Comparison of ENCODE assay signal across 16 cellular contexts in genomic region chr1:234638832-234639799, GRCh38. TPM values are rescaled to one million over a fixed set of nuclear protein-coding genes. Genes with fewer than 3 reads are reported as not detected.
DNase-seq lines count a peak whose midpoint lies in the region; ATAC-seq, FAIRE-seq and TF ChIP-seq lines count a peak whose summit lies in the region.
"Had no signal": no experiment of that assay in that cellular context is flagged by ENCODE, and none has a peak within 500 bp of the region (broad histone marks: within the 10 kb centered on the region; RNA-seq: fewer than 3 reads in every experiment).

No MANE protein-coding gene starts in this region.

- no peak for FAIRE-seq in bronchial epithelial cell (lab: Jason Lieb, UNC)

- ATAC-seq in GM19351 (IDR thresholded peaks at IDR 0.05; ENCODE audit: unreplicated experiment), result no peak
- ATAC-seq: T-cell had no signal

- H3K36me3 ChIP-seq in bronchial epithelial cell (ENCODE audit: control insufficient read depth, insufficient read depth, low read length) (no peaks in the 10 kb centered on the region), adrenal gland (replicated peaks in 1 of 2) (no peaks in the 10 kb centered on the region)

- no peaks in the 10 kb centered on the region for H3K9me3 Mint-ChIP-seq in nephron
- H3K9me3 Mint-ChIP-seq: T-cell had no signal

- DNase-seq in DMS53 treated with DMSO at 0.1 percent for 48 hours (lab: John Stamatoyannopoulos, UW; ENCODE audit: unreplicated experiment) (peak; percentile 90), NCI-H446 treated with DMSO at 0.1 percent for 48 hours (lab: John Stamatoyannopoulos, UW) (peak; percentile 41), bronchial epithelial cell (ENCODE audit: low read depth) (peak; percentile 65), A172 (ENCODE audit: low spot score) (no peak), adrenal gland (no peak)
- DNase-seq in effector CD4-positive, alpha-beta T cell, result no peak
- DNase-seq: activated CD4-positive, alpha-beta T cell treated with anti-CD3 and anti-CD28 coated beads for 1 hour; activated T-cell treated with anti-CD3 and anti-CD28 coated beads for 4 hours; amniotic stem cell; nephron progenitor cell; T-cell had no signal

- peaks cover 27% of the 10 kb centered on the region for H3K4me1 Mint-ChIP-seq in nephron

- H3K27me3 ChIP-seq in bronchial epithelial cell (ENCODE audit: control insufficient read depth, insufficient read depth, low read length) (no peaks in the 10 kb centered on the region), adrenal gland (no peaks in the 10 kb centered on the region)

- H3K27me3 Mint-ChIP-seq in nephron (ENCODE audit: low read depth), result no peaks in the 10 kb centered on the region
- H3K27me3 Mint-ChIP-seq: T-cell had no signal

- no peak overlapping the region for H3K4me3 Mint-ChIP-seq in nephron
- H3K4me3 Mint-ChIP-seq: CD14-positive monocyte; dendritic cell treated with granulocyte-macrophage colony-stimulating factor and Interleukin-4, amounts not matched to agents 40 ng/mL and 50 ng/mL, for 4 days; nephron progenitor cell; T-cell had no signal

- 72 to 89% (median 85%) methylated on average over 3 to 4 of the region's 4 CpGs for WGBS in adrenal gland, 4 donors

- no peaks in the 10 kb centered on the region for H3K36me3 Mint-ChIP-seq in nephron (ENCODE audit: low read depth)
- H3K36me3 Mint-ChIP-seq: CD14-positive monocyte, T-cell had no signal

- H3K4me1 ChIP-seq in adrenal gland (replicated peaks in 1 of 2), result no peaks in the 10 kb centered on the region

- no peak overlapping the region for H3K27ac ChIP-seq in adrenal gland
- H3K27ac ChIP-seq: skin epidermis had no signal

- H3K4me3 ChIP-seq in bronchial epithelial cell (ENCODE audit: low read depth, low read length), result no peak overlapping the region
- H3K4me3 ChIP-seq in adrenal gland, result no peak overlapping the region
- H3K4me3 ChIP-seq: skin epidermis had no signal

- TF ChIP-seq CTCF in bronchial epithelial cell (IDR thresholded peaks at IDR 0.05; ENCODE audit: insufficient read depth, low read length, severe bottlenecking), result no peak
- no peak for TF ChIP-seq CTCF in nephron (IDR thresholded peaks at IDR 0.05; ENCODE audit: unreplicated experiment in 3 of 3)
- no peak for TF ChIP-seq CTCF in adrenal gland (IDR thresholded peaks at IDR 0.05)

- intact Hi-C loops in adrenal gland (cut with DNase I), result no loop called here

- H3K9me3 ChIP-seq in adrenal gland (replicated peaks in 1 of 3), result no peaks in the 10 kb centered on the region

- H3K27ac Mint-ChIP-seq in nephron, result peak overlapping the region; percentile 48 to 97 (median 62)
- H3K27ac Mint-ChIP-seq: CD14-positive monocyte, nephron progenitor cell, T-cell had no signal

- no peak for TF ChIP-seq POLR2A in adrenal gland (IDR thresholded peaks at IDR 0.05)

RNA-seq across cellular contexts. Expression of gene IRF2BP2, which starts 29.1 kb away (rescaled TPM):
- total RNA-seq in bronchial epithelial cell (64.1 and 80.3 TPM in 2 replicates), adrenal gland (100 to 1,000 TPM in 4 of 8 donors, 10 to 100 TPM in 4; 66.5 to 182 (median 102) TPM)
- total RNA-seq in A172 (2014; rRNA removed; shearing (Covaris generic)), result 50.8 and 51.3 TPM in 2 replicates
- 10 to 100 TPM; 47.2 to 87.6 (median 67.4) TPM for polyA plus RNA-seq in adrenal gland

Comparison
In these comparisons a context has a peak if more than half of its experiments do, and no peak if none do; other contexts are left out.
1. DNase-seq: peak in DMS53 treated with DMSO at 0.1 percent for 48 hours (single experiment), NCI-H446 treated with DMSO at 0.1 percent for 48 hours (single experiment) and bronchial epithelial cell (single experiment); none in A172 (single experiment), effector CD4-positive, alpha-beta T cell (single experiment) and adrenal gland (0 of 7).